In genomic region chr10:34469446-34469845, GRCh38 we compare ENCODE assay signal across 33 cellular contexts.
"Had no signal": no experiment of that assay in that cellular context is flagged by ENCODE, and none has a peak within 500 bp of the region (broad histone marks: within the 10 kb centered on the region; RNA-seq: fewer than 3 reads in every experiment).

No MANE protein-coding gene starts in this region.

- H3K4me1 ChIP-seq: body of pancreas, breast epithelium had no signal

- H3K4me3 ChIP-seq: adrenal gland, body of pancreas, breast epithelium had no signal

- ATAC-seq: activated CD8-positive, alpha-beta T cell treated with anti-CD3 and anti-CD28 coated beads for 36 hours; activated naive CD4-positive, alpha-beta T cell treated with anti-CD3 and anti-CD28 coated beads, Interleukin-2, amount 50 U/mL, for 72 hours; activated T-cell treated with anti-CD3 and anti-CD28 coated beads, Interleukin-2, amount 50 U/mL, for 4 hours; activated T-cell treated with anti-CD3 and anti-CD28 coated beads, Interleukin-2, amount 50 U/mL, for 72 hours; activated T-helper 17 cell treated with anti-CD3 and anti-CD28 coated beads, Interleukin-2, amount 50 U/mL, for 72 hours; body of pancreas had no signal

- FAIRE-seq: astrocyte, TTC549 had no signal

- DNase-seq: activated B cell treated with CpG ODN at 0.5 μM for 24 hours; activated CD4-positive, alpha-beta memory T cell treated with anti-CD3 and anti-CD28 coated beads for 36 hours; activated CD4-positive, alpha-beta T cell treated with anti-CD3 and anti-CD28 coated beads for 4 hours; activated CD4-positive, alpha-beta T cell treated with anti-CD3 and anti-CD28 coated beads, Interleukin-2, amount 10 ng/mL, durations not matched to agents 24 days and 14 days; activated CD4-positive, alpha-beta T cell treated with anti-CD3 and anti-CD28 coated beads, Interleukin-2, amount 50 U/mL, for 1 hour; activated CD4-positive, alpha-beta T cell treated with anti-CD3 and anti-CD28 coated beads, Interleukin-2, amount 50 U/mL, for 4 hours; activated CD4-positive, CD25-positive, alpha-beta regulatory T cell treated with anti-CD3 and anti-CD28 coated beads, Interleukin-2, amount 50 U/mL, for 72 hours; activated CD8-positive, alpha-beta memory T cell treated with anti-CD3 and anti-CD28 coated beads, Interleukin-2, amount 50 U/mL, for 4 hours; activated CD8-positive, alpha-beta T cell treated with anti-CD3 and anti-CD28 coated beads for 36 hours; activated effector memory CD4-positive, alpha-beta T cell treated with anti-CD3 and anti-CD28 coated beads, Interleukin-2, amount 50 U/mL, for 16 hours; activated gamma-delta T cell treated with Interleukin-2 at 50 U/mL for 16 hours; activated naive CD4-positive, alpha-beta T cell; activated naive CD4-positive, alpha-beta T cell treated with anti-CD3 and anti-CD28 coated beads for 36 hours; activated naive CD4-positive, alpha-beta T cell treated with anti-CD3 and anti-CD28 coated beads, Interleukin-2, amount 50 U/mL, for 16 hours; activated naive CD8-positive, alpha-beta T cell treated with anti-CD3 and anti-CD28 coated beads for 36 hours; activated T-cell treated with anti-CD3 and anti-CD28 coated beads for 4 hours; activated T-cell treated with anti-CD3 and anti-CD28 coated beads, Interleukin-2, amount 50 U/mL, for 1 hour; activated T-cell treated with anti-CD3 and anti-CD28 coated beads, Interleukin-2, amount 50 U/mL, for 4 hours; activated T-cell treated with anti-CD3 and anti-CD28 coated beads, Interleukin-2, amount 50 U/mL, for 72 hours; adrenal gland; amniotic stem cell; aorta; body of pancreas; brain microvascular endothelial cell; central memory CD4-positive, alpha-beta T cell; T-helper 2 cell; T-helper 9 cell had no signal

- H3K27me3 ChIP-seq: adrenal gland, body of pancreas, brain microvascular endothelial cell, breast epithelium had no signal

- H3K36me3 ChIP-seq: adrenal gland, brain microvascular endothelial cell, breast epithelium had no signal

- H3K27ac ChIP-seq: adrenal gland, body of pancreas, brain microvascular endothelial cell, breast epithelium, VCaP had no signal

- H3K9me3 ChIP-seq: adrenal gland, body of pancreas, breast epithelium had no signal
